Comparison of ENCODE assay signal across 1 cellular context in genomic region chr3:54986294-54986693, GRCh38.
TF ChIP-seq lines count a peak whose summit lies in the region.

No MANE protein-coding gene starts in this region.

TF ChIP-seq in WTC11, 78 proteins besides CTCF, POLR2A, EP300 and RAD21:
- TF ChIP-seq ZNF425 (CRISPR knock-in tag; conservative IDR thresholded peaks at IDR 0.05) (no peak), ZNF138 (CRISPR knock-in tag; conservative IDR thresholded peaks at IDR 0.05) (no peak), NFYB (CRISPR knock-in tag; conservative IDR thresholded peaks at IDR 0.05; ENCODE audit: low read depth) (no peak), IRF1 (CRISPR knock-in tag; IDR thresholded peaks at IDR 0.05) (no peak), MAX (CRISPR knock-in tag; IDR thresholded peaks at IDR 0.05) (no peak), E2F1 (CRISPR knock-in tag; IDR thresholded peaks at IDR 0.05) (no peak), TP53 (CRISPR knock-in tag; IDR thresholded peaks at IDR 0.05) (no peak), FOXK1 (CRISPR knock-in tag; IDR thresholded peaks at IDR 0.05) (no peak), PRRX2 (CRISPR knock-in tag; IDR thresholded peaks at IDR 0.05) (no peak), ZBTB21 (CRISPR knock-in tag; IDR thresholded peaks at IDR 0.05; ENCODE audit: borderline replicate concordance) (no peak), ATF3 (CRISPR knock-in tag; conservative IDR thresholded peaks at IDR 0.05) (no peak), ZNF532 (CRISPR knock-in tag; IDR thresholded peaks at IDR 0.05; ENCODE audit: borderline replicate concordance) (no peak), NR1H2 (CRISPR knock-in tag; IDR thresholded peaks at IDR 0.05) (no peak), ERG (CRISPR knock-in tag; IDR thresholded peaks at IDR 0.05) (no peak), SOX15 (CRISPR knock-in tag; IDR thresholded peaks at IDR 0.05) (no peak)
